ENCODE assay signal across 11 cellular contexts in the genomic region with DNA sequence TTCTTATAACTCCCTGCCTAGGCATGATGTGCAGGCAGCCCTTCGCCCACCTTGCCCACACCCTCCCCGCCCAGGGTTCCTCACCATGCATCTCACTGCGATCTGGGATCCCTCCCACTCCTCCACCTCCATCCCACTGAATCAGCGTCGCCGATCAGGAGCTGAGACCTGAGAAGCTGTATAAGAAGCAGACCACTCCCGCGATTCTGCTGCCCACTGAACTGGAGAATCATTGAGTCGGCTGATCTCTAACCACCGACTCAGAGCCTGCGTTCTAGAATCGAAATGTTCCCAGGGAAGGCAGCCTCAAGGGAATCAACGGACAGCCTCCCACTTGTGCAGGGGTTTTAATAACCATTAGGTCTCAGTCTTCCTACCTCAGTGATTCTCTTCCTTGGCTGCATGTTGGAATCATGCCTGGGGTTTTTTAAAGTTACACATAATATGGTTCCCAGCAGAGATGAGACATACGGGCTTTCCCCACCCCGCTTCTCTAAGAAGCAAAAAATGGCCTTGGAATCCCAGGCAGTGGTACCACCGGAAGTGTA.
A peak's percentile ranks its signal among the peaks of the same experiment; 100 is the strongest.
DNase-seq lines count a peak whose midpoint lies in the region; ATAC-seq and TF ChIP-seq lines count a peak whose summit lies in the region.
"Had no signal": no experiment of that assay in that cellular context is flagged by ENCODE, and none has a peak within 500 bp of the region (broad histone marks: within the 10 kb centered on the region; RNA-seq: fewer than 3 reads in every experiment).

No MANE protein-coding gene starts in this region.

- no peaks in the 10 kb centered on the region for H3K79me2 ChIP-seq in mammary epithelial cell (ENCODE audit: insufficient read depth, low read length)

- H3K27ac ChIP-seq in mammary epithelial cell (ENCODE audit: insufficient read depth, low read depth, low read length) (no peak overlapping the region), thyroid gland (peak overlapping the region in 1 of 3 donors; percentile 48)

- no peak overlapping the region for H3K27ac Mint-ChIP-seq in activated CD4-positive, alpha-beta memory T cell treated with anti-CD3 and anti-CD28 coated beads for 36 hours
- H3K27ac Mint-ChIP-seq in activated CD4-positive, alpha-beta memory T cell treated with anti-CD3 and anti-CD28 coated beads, Interleukin-2, amount 10 ng/mL, durations not matched to agents 7 days and 5 days = no peak overlapping the region
- H3K27ac Mint-ChIP-seq: activated naive CD4-positive, alpha-beta T cell treated with anti-CD3 and anti-CD28 coated beads, Interleukin-2, amount 50 U/mL, for 72 hours; stimulated activated naive B cell treated with anti-CD40 and anti-IgM and Interleukin-4, amounts not matched to agents 10 μg/mL and 1 μg/mL and 100 μg/mL, for 72 hours had no signal

- H3K4me1 ChIP-seq in mammary epithelial cell (ENCODE audit: insufficient read depth, low read length) (peaks cover 26% of the 10 kb centered on the region), thyroid gland (peaks cover 8 to 25% of the 10 kb centered on the region in 2 donors)

- POLR2A ChIA-PET in activated CD4-positive, alpha-beta memory T cell treated with anti-CD3 and anti-CD28 coated beads for 36 hours (lab: Charles Lee) = interaction anchor here (0.8 kb wide), 1 partner anchor 11 kb away, joined by 3 read pairs; no protein-coding TSS in a partner anchor
- POLR2A ChIA-PET in activated CD4-positive, alpha-beta memory T cell treated with anti-CD3 and anti-CD28 coated beads, Interleukin-2, amount 10 ng/mL, durations not matched to agents 7 days and 5 days (lab: Charles Lee) = interaction anchor here (1.5 kb wide), 1 partner anchor 86 kb away, joined by 3 read pairs; no protein-coding TSS in a partner anchor

- no peak overlapping the region for H3K9ac ChIP-seq in mammary epithelial cell (ENCODE audit: insufficient read depth, low read length)

- peaks cover 24% of the 10 kb centered on the region for H3K4me1 Mint-ChIP-seq in activated CD4-positive, alpha-beta memory T cell treated with anti-CD3 and anti-CD28 coated beads for 36 hours (ENCODE audit: low read depth)
- peaks cover 16% of the 10 kb centered on the region for H3K4me1 Mint-ChIP-seq in activated CD4-positive, alpha-beta memory T cell treated with anti-CD3 and anti-CD28 coated beads, Interleukin-2, amount 10 ng/mL, durations not matched to agents 7 days and 5 days

- intact Hi-C loops in activated CD4-positive, alpha-beta memory T cell treated with anti-CD3 and anti-CD28 coated beads for 36 hours (cut with micrococcal nuclease) = loop anchor here (1.0 kb wide), 1 partner anchor 101 kb away; no protein-coding TSS in a partner anchor
- intact Hi-C loops in mammary epithelial cell (cut with micrococcal nuclease) (loop anchor here (1.0 to 5.0 kb wide), 3 partner anchors 46 to 981 kb away; a partner anchor contains a TSS), thyroid gland (cut with DNase I) (loop anchor here (5.0 kb wide), 1 partner anchor 101 kb away; no protein-coding TSS in a partner anchor)

- no peak for TF ChIP-seq POLR2A in thyroid gland (IDR thresholded peaks at IDR 0.05)

- H3K9me3 Mint-ChIP-seq in activated CD4-positive, alpha-beta memory T cell treated with anti-CD3 and anti-CD28 coated beads for 36 hours = no peaks in the 10 kb centered on the region
- no peaks in the 10 kb centered on the region for H3K9me3 Mint-ChIP-seq in activated CD4-positive, alpha-beta memory T cell treated with anti-CD3 and anti-CD28 coated beads, Interleukin-2, amount 10 ng/mL, durations not matched to agents 7 days and 5 days
- H3K9me3 Mint-ChIP-seq: activated naive CD4-positive, alpha-beta T cell treated with anti-CD3 and anti-CD28 coated beads, Interleukin-2, amount 50 U/mL, for 72 hours; stimulated activated naive B cell treated with anti-CD40 and anti-IgM and Interleukin-4, amounts not matched to agents 10 μg/mL and 1 μg/mL and 100 μg/mL, for 72 hours had no signal

- dilution Hi-C loops in mammary epithelial cell (cut with HindIII; ENCODE audit: low sequenced_read_pairs) = no loop called here

- no peak overlapping the region for H2AFZ ChIP-seq in mammary epithelial cell (ENCODE audit: low read depth, low read length)

- no peak overlapping the region for H3K4me2 ChIP-seq in mammary epithelial cell (ENCODE audit: insufficient read depth, low read depth, low read length)

- H3K27me3 ChIP-seq in mammary epithelial cell (ENCODE audit: insufficient read depth, low read length) (no peaks in the 10 kb centered on the region), thyroid gland (no peaks in the 10 kb centered on the region)

- no peaks in the 10 kb centered on the region for H3K36me3 ChIP-seq in mammary epithelial cell (ENCODE audit: insufficient read depth, low read length)
- no peaks in the 10 kb centered on the region for H3K36me3 ChIP-seq in thyroid gland

- 89% methylated on average over 15 of the region's 16 CpGs for WGBS in mammary epithelial cell (ENCODE audit: low coverage, missing lambda C conversion rate)
- 69 to 76% methylated on average over 16 of the region's 16 CpGs for WGBS in thyroid gland, 2 donors

- BruUV-seq in mammary epithelial cell (replicated peaks; lab: Mats Ljungman, UMichigan) = no TSS peak

- in situ Hi-C loops in mammary epithelial cell (cut with MboI; ENCODE audit: low sequenced_read_pairs in 2 of 2) = no loop called here

- H3K9me3 ChIP-seq in mammary epithelial cell (replicated peaks; ENCODE audit: insufficient read depth, low read length) = no peaks in the 10 kb centered on the region
- no peaks in the 10 kb centered on the region for H3K9me3 ChIP-seq in thyroid gland

- CTCF ChIA-PET in activated CD4-positive, alpha-beta memory T cell treated with anti-CD3 and anti-CD28 coated beads for 36 hours (lab: Charles Lee) = interaction anchor here (0.6 to 9.2 kb wide), 21 partner anchors 9 to 694 kb away, joined by 3 to 97 read pairs (median 4); no protein-coding TSS in a partner anchor
- CTCF ChIA-PET in activated CD4-positive, alpha-beta memory T cell treated with anti-CD3 and anti-CD28 coated beads, Interleukin-2, amount 10 ng/mL, durations not matched to agents 7 days and 5 days (lab: Charles Lee) = interaction anchor here (0.6 to 4.5 kb wide), 15 partner anchors 9 to 228 kb away, joined by 3 to 40 read pairs (median 3); a partner anchor contains a TSS
- CTCF ChIA-PET in mammary epithelial cell (lab: Charles Lee; ENCODE audit: low non-redundant PET) = interaction anchor here (1.0 to 1.1 kb wide), 2 partner anchors 101 kb away, joined by 5 to 11 read pairs; no protein-coding TSS in a partner anchor

- TF ChIP-seq CTCF in mammary epithelial cell (conservative IDR thresholded peaks at IDR 0.05 in 1 of 2, IDR thresholded peaks at IDR 0.05 in 1 of 2; ENCODE audit: extremely low read depth in 1 of 2, insufficient read depth in 1 of 2, low read depth in 1 of 2, low read length in 2 of 2) (no peak), thyroid gland (IDR thresholded peaks at IDR 0.05) (no peak)

- no peak overlapping the region for H3K4me3 Mint-ChIP-seq in activated CD4-positive, alpha-beta memory T cell treated with anti-CD3 and anti-CD28 coated beads for 36 hours
- H3K4me3 Mint-ChIP-seq in activated CD4-positive, alpha-beta memory T cell treated with anti-CD3 and anti-CD28 coated beads, Interleukin-2, amount 10 ng/mL, durations not matched to agents 7 days and 5 days = no peak overlapping the region
- H3K4me3 Mint-ChIP-seq: stimulated activated naive B cell treated with anti-CD40 and anti-IgM and Interleukin-4, amounts not matched to agents 10 μg/mL and 1 μg/mL and 100 μg/mL, for 72 hours had no signal

- no peaks in the 10 kb centered on the region for H4K20me1 ChIP-seq in mammary epithelial cell (ENCODE audit: insufficient read depth, low read length)

- H3K27me3 Mint-ChIP-seq in activated CD4-positive, alpha-beta memory T cell treated with anti-CD3 and anti-CD28 coated beads for 36 hours = peaks cover 22% of the 10 kb centered on the region
- H3K27me3 Mint-ChIP-seq in activated CD4-positive, alpha-beta memory T cell treated with anti-CD3 and anti-CD28 coated beads, Interleukin-2, amount 10 ng/mL, durations not matched to agents 7 days and 5 days = peaks cover 28% of the 10 kb centered on the region

- ATAC-seq in GM21526 (IDR thresholded peaks at IDR 0.05; ENCODE audit: low FRiP score, unreplicated experiment) = no peak

- no peak overlapping the region for H3K4me3 ChIP-seq in mammary epithelial cell (replicated peaks in 1 of 3; ENCODE audit: insufficient read depth in 1 of 3, low read depth in 2 of 3, low read length in 3 of 3)
- H3K4me3 ChIP-seq in thyroid gland (replicated peaks in 1 of 3) = no peak overlapping the region

- peak; percentile 36 for DNase-seq in activated CD4-positive, alpha-beta memory T cell treated with anti-CD3 and anti-CD28 coated beads for 36 hours
- DNase-seq in activated CD4-positive, alpha-beta memory T cell treated with anti-CD3 and anti-CD28 coated beads, Interleukin-2, amount 10 ng/mL, durations not matched to agents 7 days and 5 days = no peak
- DNase-seq in mammary epithelial cell (peak; percentile 62), kidney glomerular epithelial cell (lab: John Stamatoyannopoulos, UW) (peak; percentile 93), thyroid gland (peak; percentile 17 to 38), hippocampal formation (lab: John Stamatoyannopoulos, UW) (no peak)
- DNase-seq in stimulated activated CD4-positive, alpha-beta T cell treated with anti-CD3 and anti-CD28 coated beads, Interleukin-4, amount 100 ng/mL, for 24 hours = no peak
- DNase-seq: DMS79 had no signal

- H3K36me3 Mint-ChIP-seq in activated CD4-positive, alpha-beta memory T cell treated with anti-CD3 and anti-CD28 coated beads for 36 hours = no peaks in the 10 kb centered on the region
- H3K36me3 Mint-ChIP-seq in activated CD4-positive, alpha-beta memory T cell treated with anti-CD3 and anti-CD28 coated beads, Interleukin-2, amount 10 ng/mL, durations not matched to agents 7 days and 5 days (ENCODE audit: low read depth) = no peaks in the 10 kb centered on the region
- H3K36me3 Mint-ChIP-seq: activated naive CD4-positive, alpha-beta T cell treated with anti-CD3 and anti-CD28 coated beads, Interleukin-2, amount 50 U/mL, for 72 hours; stimulated activated naive B cell treated with anti-CD40 and anti-IgM and Interleukin-4, amounts not matched to agents 10 μg/mL and 1 μg/mL and 100 μg/mL, for 72 hours had no signal

Comparison
In these comparisons a context has a peak if more than half of its experiments do, and no peak if none do; other contexts are left out.
1. DNase-seq: peak in activated CD4-positive, alpha-beta memory T cell treated with anti-CD3 and anti-CD28 coated beads for 36 hours (single experiment), mammary epithelial cell (single experiment), kidney glomerular epithelial cell (single experiment) and thyroid gland (2 of 2); none in activated CD4-positive, alpha-beta memory T cell treated with anti-CD3 and anti-CD28 coated beads, Interleukin-2, amount 10 ng/mL, durations not matched to agents 7 days and 5 days (single experiment), stimulated activated CD4-positive, alpha-beta T cell treated with anti-CD3 and anti-CD28 coated beads, Interleukin-4, amount 100 ng/mL, for 24 hours (single experiment) and hippocampal formation (0 of 2).